ENCODE assay signal across 3 cellular contexts in the genomic region with DNA sequence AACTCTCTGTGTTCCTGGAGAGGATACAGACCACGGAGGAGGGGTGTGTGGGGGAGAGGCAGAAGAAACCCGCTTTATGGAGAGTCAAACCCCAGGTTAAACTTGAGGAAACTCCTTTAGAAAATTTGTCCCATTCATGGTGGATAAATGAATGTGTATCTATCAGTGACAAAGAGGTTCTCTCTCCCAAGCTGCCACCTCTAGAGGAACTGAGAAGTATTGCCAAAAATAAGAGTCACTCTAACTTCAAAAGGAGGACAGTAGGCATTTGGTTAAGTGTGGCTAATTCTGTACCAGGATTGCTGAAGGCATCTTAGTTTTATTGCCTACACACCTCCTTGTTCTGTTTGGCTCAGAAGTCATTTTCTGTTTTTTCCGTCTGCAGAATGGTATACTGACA.
TF ChIP-seq lines count a peak whose summit lies in the region.

No MANE protein-coding gene starts in this region.

TF ChIP-seq in A549, 52 proteins besides CTCF, POLR2A, EP300 and RAD21:
- no peak for TF ChIP-seq FOSL2 (IDR thresholded peaks at IDR 0.05)
- TF ChIP-seq FOSL2 (CRISPR knock-in tag; IDR thresholded peaks at IDR 0.05), result no peak
- no peak for TF ChIP-seq NPAS2 (CRISPR knock-in tag; IDR thresholded peaks at IDR 0.05; ENCODE audit: borderline replicate concordance)
- TF ChIP-seq, protein P1, sequence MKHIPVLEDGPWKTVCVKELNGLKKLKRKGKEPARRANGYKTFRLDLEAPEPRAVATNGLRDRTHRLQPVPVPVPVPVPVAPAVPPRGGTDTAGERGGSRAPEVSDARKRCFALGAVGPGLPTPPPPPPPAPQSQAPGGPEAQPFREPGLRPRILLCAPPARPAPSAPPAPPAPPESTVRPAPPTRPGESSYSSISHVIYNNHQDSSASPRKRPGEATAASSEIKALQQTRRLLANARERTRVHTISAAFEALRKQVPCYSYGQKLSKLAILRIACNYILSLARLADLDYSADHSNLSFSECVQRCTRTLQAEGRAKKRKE (CRISPR knock-in tag; IDR thresholded peaks at IDR 0.05; ENCODE audit: low read depth), result no peak
- TF ChIP-seq RNF2 (IDR thresholded peaks at IDR 0.05; ENCODE audit: borderline replicate concordance, low read depth), result no peak
- TF ChIP-seq SMC3 (IDR thresholded peaks at IDR 0.05), result no peak
- TF ChIP-seq HDAC2 (IDR thresholded peaks at IDR 0.05), result no peak
- TF ChIP-seq ZC3H11A (IDR thresholded peaks at IDR 0.05), result no peak
- no peak for TF ChIP-seq REST (IDR thresholded peaks at IDR 0.05)
- TF ChIP-seq TP53 (CRISPR knock-in tag; IDR thresholded peaks at IDR 0.05), result no peak
- no peak for TF ChIP-seq RARB (CRISPR knock-in tag; IDR thresholded peaks at IDR 0.05)
- no peak for TF ChIP-seq ZSCAN20 (CRISPR knock-in tag; IDR thresholded peaks at IDR 0.05)

TF ChIP-seq in H1, 55 proteins besides CTCF, POLR2A, EP300 and RAD21:
- no peak for TF ChIP-seq ATF3 (IDR thresholded peaks at IDR 0.05; ENCODE audit: insufficient read depth, low read depth, low read length)
- no peak for TF ChIP-seq RNF2 (IDR thresholded peaks at IDR 0.05; ENCODE audit: borderline replicate concordance, low read depth, low read length, missing control alignments, poor library complexity, severe bottlenecking)
- TF ChIP-seq BACH1 (IDR thresholded peaks at IDR 0.05; ENCODE audit: low read length), result no peak
- TF ChIP-seq RBBP5 (IDR thresholded peaks at IDR 0.05; ENCODE audit: borderline replicate concordance, low read depth, low read length), result no peak
- TF ChIP-seq JUN (IDR thresholded peaks at IDR 0.05; ENCODE audit: low read depth, low read length), result no peak
- no peak for TF ChIP-seq KDM4A (IDR thresholded peaks at IDR 0.05; ENCODE audit: low read depth, low read length, severe bottlenecking)
- no peak for TF ChIP-seq TAF7 (optimal IDR thresholded peaks at IDR 0.05; ENCODE audit: borderline replicate concordance, low read depth, low read length)
- TF ChIP-seq ZNF274 (IDR thresholded peaks at IDR 0.05; ENCODE audit: borderline replicate concordance, extremely low read depth, low read length), result no peak
- TF ChIP-seq SIX5 (IDR thresholded peaks at IDR 0.05; ENCODE audit: low read depth, low read length), result no peak

TF ChIP-seq in neural cell, 6 proteins besides CTCF, POLR2A, EP300 and RAD21:
- TF ChIP-seq POLR2AphosphoS5 (IDR thresholded peaks at IDR 0.05) (no peak), EZH2 (IDR thresholded peaks at IDR 0.05; ENCODE audit: borderline replicate concordance, insufficient read depth, low read length, poor library complexity, severe bottlenecking) (no peak), SMC3 (conservative IDR thresholded peaks at IDR 0.05; ENCODE audit: poor library complexity) (no peak), MXI1 (conservative IDR thresholded peaks at IDR 0.05; ENCODE audit: poor library complexity, severe bottlenecking) (no peak)
